ENCODE assay signal across 1 cellular context in the genomic region with DNA sequence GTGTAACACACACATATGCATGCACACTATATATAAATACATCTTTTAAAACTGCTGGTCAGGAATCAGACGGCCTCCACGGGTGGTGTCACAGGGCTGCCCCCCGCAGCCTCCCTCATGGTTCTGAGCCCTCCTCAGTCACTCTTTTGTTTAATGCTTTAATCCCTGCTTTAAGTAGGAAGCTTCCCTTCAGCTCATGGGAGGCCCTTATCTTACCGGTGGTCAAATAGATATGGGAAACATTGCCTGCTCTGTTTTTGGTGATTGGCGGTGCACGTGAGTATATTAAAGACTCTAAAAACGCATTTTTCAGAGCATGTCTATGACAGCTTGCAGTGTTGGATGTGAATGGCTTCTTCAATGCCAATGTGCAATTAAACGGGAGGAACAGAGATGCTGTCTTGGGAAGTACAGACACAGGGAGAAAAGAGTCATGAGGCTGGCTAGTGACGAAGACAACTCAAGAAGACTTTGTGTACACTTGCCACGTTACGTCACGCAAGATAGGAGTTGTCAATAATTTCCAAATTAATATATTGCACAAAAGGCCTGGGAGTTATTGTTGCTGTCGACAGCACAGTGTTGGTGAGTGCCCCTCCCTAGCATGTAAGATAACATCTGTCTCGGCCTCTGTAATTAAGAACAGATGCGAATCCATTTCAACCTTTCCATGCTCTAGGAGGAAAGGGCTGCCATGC.
TF ChIP-seq lines count a peak whose summit lies in the region.

No MANE protein-coding gene starts in this region.

TF ChIP-seq in SK-N-SH, 30 proteins besides CTCF, POLR2A, EP300 and RAD21 (continued from another document):
- TF ChIP-seq, protein P1, sequence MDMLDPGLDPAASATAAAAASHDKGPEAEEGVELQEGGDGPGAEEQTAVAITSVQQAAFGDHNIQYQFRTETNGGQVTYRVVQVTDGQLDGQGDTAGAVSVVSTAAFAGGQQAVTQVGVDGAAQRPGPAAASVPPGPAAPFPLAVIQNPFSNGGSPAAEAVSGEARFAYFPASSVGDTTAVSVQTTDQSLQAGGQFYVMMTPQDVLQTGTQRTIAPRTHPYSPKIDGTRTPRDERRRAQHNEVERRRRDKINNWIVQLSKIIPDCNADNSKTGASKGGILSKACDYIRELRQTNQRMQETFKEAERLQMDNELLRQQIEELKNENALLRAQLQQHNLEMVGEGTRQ (IDR thresholded peaks at IDR 0.05; ENCODE audit: borderline replicate concordance, low read depth, low read length): no peak
- TF ChIP-seq, protein P2, sequence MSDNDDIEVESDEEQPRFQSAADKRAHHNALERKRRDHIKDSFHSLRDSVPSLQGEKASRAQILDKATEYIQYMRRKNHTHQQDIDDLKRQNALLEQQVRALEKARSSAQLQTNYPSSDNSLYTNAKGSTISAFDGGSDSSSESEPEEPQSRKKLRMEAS (IDR thresholded peaks at IDR 0.05; ENCODE audit: low read depth): peak; percentile 31; the same call in 1 of the 2 replicates
- no peak for TF ChIP-seq SIN3A (IDR thresholded peaks at IDR 0.05; ENCODE audit: borderline replicate concordance, low read depth, low read length)
- TF ChIP-seq FOSL2 (IDR thresholded peaks at IDR 0.05; ENCODE audit: borderline replicate concordance, low read depth): peak; percentile 49; the same call in 1 of the 2 replicates
- TF ChIP-seq CHD2 (IDR thresholded peaks at IDR 0.05; ENCODE audit: low read length, partially characterized antibody): peak; percentile 48
- no peak; the same call in 1 of the 2 replicates for TF ChIP-seq NRF1 (IDR thresholded peaks at IDR 0.05; ENCODE audit: low read depth, low read length)
